ENCODE assay signal across 8 cellular contexts in genomic region chr7:22488643-22489462, GRCh38. TPM values are rescaled to one million over a fixed set of nuclear protein-coding genes. Genes with fewer than 3 reads are reported as not detected.
DNase-seq lines count a peak whose midpoint lies in the region; ATAC-seq and TF ChIP-seq lines count a peak whose summit lies in the region.

No MANE protein-coding gene starts in this region.

- H3K4me1 ChIP-seq in body of pancreas, result no peaks in the 10 kb centered on the region

- H3K4me3 Mint-ChIP-seq in Calu3 (ENCODE audit: low read depth, unreplicated experiment), result no peak overlapping the region
- no peak overlapping the region for H3K4me3 Mint-ChIP-seq in immature natural killer cell

- DNase-seq in Calu3, result peak; percentile 85
- DNase-seq in GOT3 (lab: John Stamatoyannopoulos, UW), result peak; percentile 12
- DNase-seq in NCI-H146 (lab: John Stamatoyannopoulos, UW), result peak; percentile 68
- DNase-seq in T-helper 9 cell, result peak; percentile 55
- peak; percentile 73 to 81 (median 76) for DNase-seq in body of pancreas
- peak; percentile 50 to 58 (median 56) for DNase-seq in immature natural killer cell
- peak; percentile 6 to 49 for DNase-seq in stimulated activated CD4-positive, alpha-beta T cell treated with anti-CD3 and anti-CD28 coated beads, Interleukin-1b, Interleukin-23, amount 100 ng/mL, for 1 hour (ENCODE audit: low read depth in 2 of 2)

- H3K9me3 Mint-ChIP-seq in Calu3 (ENCODE audit: low read depth, unreplicated experiment) (no peaks in the 10 kb centered on the region), immature natural killer cell (no peaks in the 10 kb centered on the region)

- no peaks in the 10 kb centered on the region for H3K27me3 ChIP-seq in body of pancreas

- TF ChIP-seq POLR2A in body of pancreas (IDR thresholded peaks at IDR 0.05), result no peak

- WGBS in body of pancreas, 2 donors, result 16 to 19% methylated on average over 10 of the region's 10 CpGs

- H3K4me3 ChIP-seq in body of pancreas, result no peak overlapping the region

- no peak overlapping the region for H3K27ac ChIP-seq in body of pancreas

- ATAC-seq in body of pancreas, result peak; percentile 85
- no peak for ATAC-seq in HG03135 (IDR thresholded peaks at IDR 0.05; ENCODE audit: unreplicated experiment)

- H3K4me1 Mint-ChIP-seq in Calu3 (ENCODE audit: low read depth, unreplicated experiment), result peaks cover 22% of the 10 kb centered on the region
- no peaks in the 10 kb centered on the region for H3K4me1 Mint-ChIP-seq in immature natural killer cell

- CTCF ChIA-PET in Calu3 (lab: Charles Lee), result interaction anchor here (0.6 to 1.3 kb wide), 3 partner anchors 10 to 397 kb away, joined by 3 to 5 read pairs (median 3); no protein-coding TSS in a partner anchor

- no peaks in the 10 kb centered on the region for H3K9me3 ChIP-seq in body of pancreas

- H3K36me3 Mint-ChIP-seq in Calu3 (ENCODE audit: insufficient read depth, unreplicated experiment) (peaks cover 5% of the 10 kb centered on the region), immature natural killer cell (no peaks in the 10 kb centered on the region)

- intact Hi-C loops in Calu3 (cut with micrococcal nuclease; ENCODE audit: unreplicated experiment) (loop anchor here (1.0 to 5.0 kb wide), 4 partner anchors 138 to 379 kb away; no protein-coding TSS in a partner anchor), body of pancreas (cut with DNase I) (loop anchor here (5.0 kb wide), 1 partner anchor 382 kb away; no protein-coding TSS in a partner anchor)

- no peaks in the 10 kb centered on the region for H3K36me3 ChIP-seq in body of pancreas (replicated peaks in 1 of 2; ENCODE audit: insufficient read depth in 1 of 2, low read depth in 2 of 2)

- H3K27me3 Mint-ChIP-seq in Calu3 (ENCODE audit: unreplicated experiment) (no peaks in the 10 kb centered on the region), immature natural killer cell (ENCODE audit: low read depth in 3 of 3) (peaks cover 5% of the 10 kb centered on the region in 3 donors)

- TF ChIP-seq CTCF in Calu3 (IDR thresholded peaks at IDR 0.05; ENCODE audit: unreplicated experiment) (peak; percentile 97), body of pancreas (IDR thresholded peaks at IDR 0.05) (peak; percentile 84 to 93 (median 88))

- no peak overlapping the region for H3K27ac Mint-ChIP-seq in Calu3 (ENCODE audit: unreplicated experiment)
- no peak overlapping the region for H3K27ac Mint-ChIP-seq in immature natural killer cell

- no TSS peak for BruUV-seq in Calu3 (replicated peaks; lab: Mats Ljungman, UMichigan)

RNA-seq across cellular contexts. Expression of gene STEAP1B, which starts 11.1 kb away (rescaled TPM):
- total RNA-seq in Calu3 (2022) (2.6 and 4.4 TPM in 2 replicates), body of pancreas (1 to 10 TPM in 1 of 2 donors, not detected in 1; 1.3 TPM)
- not detected for polyA plus RNA-seq in immature natural killer cell

Comparison
In these comparisons a context has a peak if more than half of its experiments do, and no peak if none do; other contexts are left out.
1. DNase-seq: peak in every context shown above with its lines; median percentile 85 in Calu3; 76 in body of pancreas; 68 in NCI-H146; 56 in immature natural killer cell; 55 in T-helper 9 cell; 28 in stimulated activated CD4-positive, alpha-beta T cell treated with anti-CD3 and anti-CD28 coated beads, Interleukin-1b, Interleukin-23, amount 100 ng/mL, for 1 hour; 12 in GOT3.